In genomic region chr5:154086641-154087040, GRCh38 we compare ENCODE assay signal across 14 cellular contexts. TPM values are rescaled to one million over a fixed set of nuclear protein-coding genes. Genes with fewer than 3 reads are reported as not detected.
DNase-seq lines count a peak whose midpoint lies in the region; ATAC-seq and TF ChIP-seq lines count a peak whose summit lies in the region.
"Had no signal": no experiment of that assay in that cellular context is flagged by ENCODE, and none has a peak within 500 bp of the region (broad histone marks: within the 10 kb centered on the region; RNA-seq: fewer than 3 reads in every experiment).

No MANE protein-coding gene starts in this region.

- 0 out of 2 replicates have a peak overlapping the region, but pooled peaks have one; percentile 8 for H3K4me3 ChIP-seq in ACC112 (ENCODE audit: low read depth, low read length)
- H3K4me3 ChIP-seq in HFF-Myc (replicated peaks; ENCODE audit: low read depth, low read length), result no peak overlapping the region
- no peak overlapping the region for H3K4me3 ChIP-seq in WERI-Rb-1 (ENCODE audit: low read depth, low read length)
- no peak overlapping the region for H3K4me3 ChIP-seq in mesendoderm (ENCODE audit: low read length)
- H3K4me3 ChIP-seq: skin epidermis had no signal

- no peak overlapping the region for H3K56ac ChIP-seq in mesendoderm (ENCODE audit: low read length)

- H2AK5ac ChIP-seq in mesendoderm (ENCODE audit: low read length), result no peak overlapping the region

- H2BK120ac ChIP-seq in mesendoderm (ENCODE audit: low read depth, low read length), result no peak overlapping the region

- no peaks in the 10 kb centered on the region for H3K36me3 ChIP-seq in ACC112 (ENCODE audit: insufficient read depth, low read length)
- H3K36me3 ChIP-seq in WERI-Rb-1, result no peaks in the 10 kb centered on the region
- H3K36me3 ChIP-seq in mesendoderm (ENCODE audit: control insufficient read depth, insufficient read depth, low read length), result no peaks in the 10 kb centered on the region

- H3K18ac ChIP-seq in mesendoderm (ENCODE audit: low read length), result peak overlapping the region; percentile 77

- H3K79me2 ChIP-seq in ACC112 (ENCODE audit: control insufficient read depth, insufficient read depth, low read length, unreplicated experiment) (no peaks in the 10 kb centered on the region), mesendoderm (ENCODE audit: control insufficient read depth, insufficient read depth, low read length) (no peaks in the 10 kb centered on the region)

- DNase-seq in HFF-Myc (ENCODE audit: extremely low read depth, low read depth), result peak; percentile 5
- peak; percentile 30 for DNase-seq in WERI-Rb-1
- no peak for DNase-seq in mesendoderm
- DNase-seq in stimulated activated naive CD4-positive, alpha-beta T cell treated with Interleukin-2 at 50 U/mL for 16 hours (lab: John Stamatoyannopoulos, UW), result no peak
- no peak for DNase-seq in NCI-H2029 treated with DMSO at 0.1 percent for 48 hours (lab: John Stamatoyannopoulos, UW)
- DNase-seq: activated T-cell treated with anti-CD3 and anti-CD28 coated beads, Interleukin-2, amount 50 U/mL, for 1 hour; CD4-positive, alpha-beta memory T cell; Kasumi-1; PC-3; stimulated activated CD4-positive, alpha-beta T cell treated with anti-CD3 and anti-CD28 coated beads, Interleukin-1b, Interleukin-23, amount 100 ng/mL, for 48 hours; T-cell had no signal

- no peak overlapping the region for H4K5ac ChIP-seq in mesendoderm (ENCODE audit: low read length)

- H3K23ac ChIP-seq in mesendoderm (ENCODE audit: low read length), result no peak overlapping the region

- H3K9ac ChIP-seq in mesendoderm (ENCODE audit: low read length), result no peak overlapping the region

- H3K4ac ChIP-seq in mesendoderm (ENCODE audit: low read depth, low read length), result no peak overlapping the region

- no peak for ATAC-seq in GM19035 (IDR thresholded peaks at IDR 0.05; ENCODE audit: unreplicated experiment)

- H3K27me3 ChIP-seq in ACC112 (ENCODE audit: insufficient read depth, low read length) (peaks cover 6% of the 10 kb centered on the region; the same call in 1 of the 2 replicates), WERI-Rb-1 (ENCODE audit: insufficient read depth, low read depth, severe bottlenecking) (no peaks in the 10 kb centered on the region), mesendoderm (ENCODE audit: insufficient read depth, low read length, poor library complexity) (no peaks in the 10 kb centered on the region)

- WGBS in mesendoderm (ENCODE audit: extremely low coverage, insufficient coverage, low lambda C conversion rate), result no CpG with 5 or more reads among the region's 4 CpGs

- H2BK5ac ChIP-seq in mesendoderm (ENCODE audit: low read length), result peak overlapping the region; percentile 12

- H3K9me3 ChIP-seq in WERI-Rb-1 (ENCODE audit: severe bottlenecking), result no peaks in the 10 kb centered on the region

- no peak overlapping the region for H3K4me2 ChIP-seq in mesendoderm (ENCODE audit: low read length)

- H3K79me1 ChIP-seq in mesendoderm (ENCODE audit: low read length), result no peaks in the 10 kb centered on the region

- no peak overlapping the region for H4K8ac ChIP-seq in mesendoderm (ENCODE audit: low read depth, low read length)

- H3K27ac ChIP-seq in ACC112 (ENCODE audit: low read depth, low read length) (no peak overlapping the region), WERI-Rb-1 (no peak overlapping the region), mesendoderm (ENCODE audit: low read depth, low read length) (peak overlapping the region; percentile 0)
- H3K27ac ChIP-seq: skin epidermis had no signal

- H3K4me1 ChIP-seq in ACC112 (ENCODE audit: control insufficient read depth, insufficient read depth, low read length, unreplicated experiment) (peaks cover 16% of the 10 kb centered on the region), mesendoderm (ENCODE audit: control insufficient read depth, low read depth, low read length) (peaks cover 32% of the 10 kb centered on the region)

- no peak for TF ChIP-seq CTCF in HFF-Myc (IDR thresholded peaks at IDR 0.05; ENCODE audit: low read depth, low read length, missing control alignments)
- TF ChIP-seq CTCF in WERI-Rb-1 (IDR thresholded peaks at IDR 0.05; ENCODE audit: low read depth, low read length), result no peak

- H2AFZ ChIP-seq in ACC112 (ENCODE audit: low read length, unreplicated experiment), result no peak overlapping the region

- peak overlapping the region; percentile 60 for H2BK15ac ChIP-seq in mesendoderm (replicated peaks; ENCODE audit: low read depth)

RNA-seq across cellular contexts. Expression of gene MFAP3, which starts 47.9 kb away (rescaled TPM):
- 16.3 TPM for polyA plus RNA-seq in mesendoderm (2013, experiment 1 of 2)
- 15.9 TPM for polyA plus RNA-seq in mesendoderm (2013, experiment 2 of 2)

RNA-seq across cellular contexts. Expression of gene FAM114A2, which starts 47.9 kb away (rescaled TPM):
- 6.7 TPM for polyA plus RNA-seq in mesendoderm (2013, experiment 1 of 2)
- 6.9 TPM for polyA plus RNA-seq in mesendoderm (2013, experiment 2 of 2)

Comparison
In these comparisons a context has a peak if more than half of its experiments do, and no peak if none do; other contexts are left out.
1. DNase-seq: peak in HFF-Myc (single experiment) and WERI-Rb-1 (single experiment); none in mesendoderm (single experiment), stimulated activated naive CD4-positive, alpha-beta T cell treated with Interleukin-2 at 50 U/mL for 16 hours (single experiment) and NCI-H2029 treated with DMSO at 0.1 percent for 48 hours (single experiment).